8 cellular contexts compared by ENCODE assay signal in the genomic region with DNA sequence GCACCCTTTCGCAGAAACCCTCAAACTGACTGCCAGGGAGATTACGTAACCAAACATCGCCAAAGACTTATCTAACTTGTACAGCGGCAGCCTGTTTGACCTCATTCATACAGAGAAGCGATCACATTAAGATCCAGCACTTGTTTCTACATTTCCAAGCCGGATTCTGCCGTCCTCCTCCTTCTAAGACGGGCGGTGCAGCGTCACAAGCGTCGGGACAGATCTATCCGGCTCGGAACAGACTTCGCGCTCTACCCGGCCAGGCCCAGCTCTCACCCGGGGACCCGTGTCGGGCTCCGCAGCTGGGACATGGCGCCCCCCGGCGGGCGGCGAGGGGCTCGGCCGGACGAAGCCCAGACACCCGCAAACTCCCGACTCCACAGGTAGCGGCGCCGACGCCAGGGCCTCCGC. TPM values are rescaled to one million over a fixed set of nuclear protein-coding genes. Genes with fewer than 3 reads are reported as not detected.
DNase-seq lines count a peak whose midpoint lies in the region; ATAC-seq and TF ChIP-seq lines count a peak whose summit lies in the region.

No MANE protein-coding gene starts in this region.

- no peaks in the 10 kb centered on the region for H3K9me3 ChIP-seq in HUES48 (ENCODE audit: control insufficient read depth, insufficient read depth, low read length)
- H3K9me3 ChIP-seq in PC-9 (ENCODE audit: insufficient read depth, low read depth), result no peaks in the 10 kb centered on the region
- no peaks in the 10 kb centered on the region for H3K9me3 ChIP-seq in fibroblast of lung (ENCODE audit: control insufficient read depth, insufficient read depth, low read depth, low read length)
- H3K9me3 ChIP-seq in naive thymus-derived CD4-positive, alpha-beta T cell (ENCODE audit: control insufficient read depth in 2 of 3, low read length in 3 of 3), result no peaks in the 10 kb centered on the region

- H3F3A ChIP-seq in PC-9 (ENCODE audit: insufficient read depth, low read depth), result peaks cover 34% of the 10 kb centered on the region

- peaks cover 8% of the 10 kb centered on the region for H3K36me3 Mint-ChIP-seq in activated T-helper 1 cell treated with anti-CD3 and anti-CD28 coated beads, Interleukin-12 subunit alpha, Interleukin-12 subunit beta, Interleukin-2, Interleukin-4 antibody, amounts not matched to agents 30 ng/mL and 10 ng/mL and 1 ng/mL, durations not matched to agents 14 hours and 24 hours and 36 hours (ENCODE audit: low read depth)
- peaks cover 0 to 7% (median 1%) of the 10 kb centered on the region in 5 donors for H3K36me3 Mint-ChIP-seq in naive thymus-derived CD4-positive, alpha-beta T cell
- H3K36me3 Mint-ChIP-seq in stimulated activated memory B cell treated with anti-CD40 and anti-IgM and Interleukin-4, amounts not matched to agents 10 μg/mL and 1 μg/mL and 100 μg/mL, for 72 hours, result peaks cover 3% of the 10 kb centered on the region

- peak; percentile 90 for DNase-seq in DMS 273 treated with DMSO at 0.1 percent for 48 hours (lab: John Stamatoyannopoulos, UW)
- peak; percentile 76 to 94 for DNase-seq in PC-9
- DNase-seq in activated T-helper 1 cell treated with anti-CD3 and anti-CD28 coated beads, Interleukin-12 subunit alpha, Interleukin-12 subunit beta, Interleukin-2, Interleukin-4 antibody, amounts not matched to agents 30 ng/mL and 10 ng/mL and 1 ng/mL, durations not matched to agents 14 hours and 24 hours and 36 hours (ENCODE audit: low spot score), result peak; percentile 81
- DNase-seq in fibroblast of lung (ENCODE audit: low read depth in 2 of 2), result peak; percentile 83 to 88
- DNase-seq in naive thymus-derived CD4-positive, alpha-beta T cell, result peak in 8 of 9 donors; percentile 84 to 94 (median 91)

- TF ChIP-seq CTCF in PC-9 (conservative IDR thresholded peaks at IDR 0.05), result peak; percentile 96
- TF ChIP-seq CTCF in fibroblast of lung (conservative IDR thresholded peaks at IDR 0.05 in 1 of 2, IDR thresholded peaks at IDR 0.05 in 1 of 2; ENCODE audit: low read depth in 1 of 2, low read length in 2 of 2), result peak; percentile 59 to 68

- H2AFZ ChIP-seq in PC-9 (peak overlapping the region; percentile 79), fibroblast of lung (ENCODE audit: low read length) (peak overlapping the region; percentile 78)

- no peaks in the 10 kb centered on the region for H3K9me2 ChIP-seq in PC-9 (ENCODE audit: insufficient read depth)

- peak overlapping the region; percentile 91 for H3K4me3 ChIP-seq in HUES48 (ENCODE audit: low read depth, low read length)
- peak overlapping the region; percentile 69 for H3K4me3 ChIP-seq in PC-9
- H3K4me3 ChIP-seq in fibroblast of lung (replicated peaks in 1 of 4; ENCODE audit: control extremely low read depth in 1 of 4, insufficient read depth in 1 of 4, low read depth in 3 of 4, low read length in 4 of 4), result peak overlapping the region; percentile 70 to 89 (median 81)
- H3K4me3 ChIP-seq in naive thymus-derived CD4-positive, alpha-beta T cell (ENCODE audit: low read length), result peak overlapping the region; percentile 91

- intact Hi-C loops in PC-9 (cut with micrococcal nuclease; ENCODE audit: unreplicated experiment), result loop anchor here (5.0 to 10.0 kb wide), 2 partner anchors 100 to 173 kb away; a partner anchor contains a TSS
- intact Hi-C loops in activated T-helper 1 cell treated with anti-CD3 and anti-CD28 coated beads, Interleukin-12 subunit alpha, Interleukin-12 subunit beta, Interleukin-2, Interleukin-4 antibody, amounts not matched to agents 30 ng/mL and 10 ng/mL and 1 ng/mL, durations not matched to agents 14 hours and 24 hours and 36 hours (cut with micrococcal nuclease), result loop anchor here (1.0 to 5.0 kb wide), 7 partner anchors 68 to 647 kb away; a partner anchor contains a TSS
- intact Hi-C loops in naive thymus-derived CD4-positive, alpha-beta T cell (cut with micrococcal nuclease), result loop anchor here (1.0 to 5.0 kb wide), 15 partner anchors 96 to 805 kb away; a partner anchor contains a TSS

- peak overlapping the region; percentile 90 for H3K4me3 Mint-ChIP-seq in activated T-helper 1 cell treated with anti-CD3 and anti-CD28 coated beads, Interleukin-12 subunit alpha, Interleukin-12 subunit beta, Interleukin-2, Interleukin-4 antibody, amounts not matched to agents 30 ng/mL and 10 ng/mL and 1 ng/mL, durations not matched to agents 14 hours and 24 hours and 36 hours
- H3K4me3 Mint-ChIP-seq in naive thymus-derived CD4-positive, alpha-beta T cell, result peak overlapping the region; percentile 89 to 99 (median 94)
- peak overlapping the region; percentile 80 for H3K4me3 Mint-ChIP-seq in stimulated activated memory B cell treated with anti-CD40 and anti-IgM and Interleukin-4, amounts not matched to agents 10 μg/mL and 1 μg/mL and 100 μg/mL, for 72 hours

- H3K4me1 Mint-ChIP-seq in activated T-helper 1 cell treated with anti-CD3 and anti-CD28 coated beads, Interleukin-12 subunit alpha, Interleukin-12 subunit beta, Interleukin-2, Interleukin-4 antibody, amounts not matched to agents 30 ng/mL and 10 ng/mL and 1 ng/mL, durations not matched to agents 14 hours and 24 hours and 36 hours (ENCODE audit: low read depth), result peaks cover 54% of the 10 kb centered on the region
- peaks cover 21 to 58% (median 33%) of the 10 kb centered on the region in 7 donors for H3K4me1 Mint-ChIP-seq in naive thymus-derived CD4-positive, alpha-beta T cell
- H3K4me1 Mint-ChIP-seq in stimulated activated memory B cell treated with anti-CD40 and anti-IgM and Interleukin-4, amounts not matched to agents 10 μg/mL and 1 μg/mL and 100 μg/mL, for 72 hours, result peaks cover 34% of the 10 kb centered on the region

- H3K9ac ChIP-seq in HUES48 (ENCODE audit: low read depth, low read length) (peak overlapping the region; percentile 86), fibroblast of lung (ENCODE audit: insufficient read depth, low read length) (peak overlapping the region; percentile 80)

- H3K27ac ChIP-seq in HUES48 (ENCODE audit: low read depth, low read length) (peak overlapping the region; percentile 99), PC-9 (peak overlapping the region; percentile 51), fibroblast of lung (ENCODE audit: insufficient read depth, low read length) (peak overlapping the region; percentile 82)
- peak overlapping the region; percentile 96 for H3K27ac ChIP-seq in naive thymus-derived CD4-positive, alpha-beta T cell (ENCODE audit: low read depth, low read length)

- peaks cover 58% of the 10 kb centered on the region for H3K79me2 ChIP-seq in PC-9 (ENCODE audit: low read depth)
- H3K79me2 ChIP-seq in fibroblast of lung (ENCODE audit: control insufficient read depth, insufficient read depth, low read length), result peaks cover 49% of the 10 kb centered on the region

- no peaks in the 10 kb centered on the region for H3K9me3 Mint-ChIP-seq in activated T-helper 1 cell treated with anti-CD3 and anti-CD28 coated beads, Interleukin-12 subunit alpha, Interleukin-12 subunit beta, Interleukin-2, Interleukin-4 antibody, amounts not matched to agents 30 ng/mL and 10 ng/mL and 1 ng/mL, durations not matched to agents 14 hours and 24 hours and 36 hours
- peaks cover 0 to 2% (median 0%) of the 10 kb centered on the region in 11 donors for H3K9me3 Mint-ChIP-seq in naive thymus-derived CD4-positive, alpha-beta T cell
- no peaks in the 10 kb centered on the region for H3K9me3 Mint-ChIP-seq in stimulated activated memory B cell treated with anti-CD40 and anti-IgM and Interleukin-4, amounts not matched to agents 10 μg/mL and 1 μg/mL and 100 μg/mL, for 72 hours

- H3K36me3 ChIP-seq in HUES48 (ENCODE audit: control insufficient read depth, insufficient read depth, low read length) (peaks cover 2% of the 10 kb centered on the region), PC-9 (ENCODE audit: low read depth) (peaks cover 8% of the 10 kb centered on the region), fibroblast of lung (ENCODE audit: control insufficient read depth, insufficient read depth, low read length) (no peaks in the 10 kb centered on the region)
- no peaks in the 10 kb centered on the region for H3K36me3 ChIP-seq in naive thymus-derived CD4-positive, alpha-beta T cell (ENCODE audit: control insufficient read depth in 2 of 3, insufficient read depth in 3 of 3, low read length in 3 of 3)

- BruUV-seq in PC-9 (replicated peaks; lab: Mats Ljungman, UMichigan), result TSS peak; percentile 48

- H3K4me1 ChIP-seq in HUES48 (ENCODE audit: control insufficient read depth, insufficient read depth, low read length), result no peaks in the 10 kb centered on the region
- peaks cover 27% of the 10 kb centered on the region for H3K4me1 ChIP-seq in PC-9 (replicated peaks; ENCODE audit: insufficient read depth)
- H3K4me1 ChIP-seq in fibroblast of lung (ENCODE audit: control insufficient read depth, extremely low read depth, insufficient read depth, low read length), result peaks cover 3% of the 10 kb centered on the region
- peaks cover 0 to 11% of the 10 kb centered on the region in 2 donors for H3K4me1 ChIP-seq in naive thymus-derived CD4-positive, alpha-beta T cell (ENCODE audit: control insufficient read depth in 2 of 2, insufficient read depth in 2 of 2, low read length in 2 of 2)

- H3K27me3 ChIP-seq in HUES48 (ENCODE audit: control insufficient read depth, insufficient read depth, low read length) (no peaks in the 10 kb centered on the region), PC-9 (ENCODE audit: insufficient read depth, low read depth) (no peaks in the 10 kb centered on the region), fibroblast of lung (ENCODE audit: control insufficient read depth, insufficient read depth, low read length) (no peaks in the 10 kb centered on the region)
- H3K27me3 ChIP-seq in naive thymus-derived CD4-positive, alpha-beta T cell (ENCODE audit: control insufficient read depth in 2 of 2, insufficient read depth in 2 of 2, low read length in 2 of 2), result no peaks in the 10 kb centered on the region

- ATAC-seq in GM21515 (IDR thresholded peaks at IDR 0.05; ENCODE audit: unreplicated experiment), result peak; percentile 66
- peak; percentile 68 for ATAC-seq in naive thymus-derived CD4-positive, alpha-beta T cell
- ATAC-seq in stimulated activated memory B cell treated with anti-CD40 and anti-IgM and Interleukin-4, amounts not matched to agents 10 μg/mL and 1 μg/mL and 100 μg/mL, for 72 hours, result peak; percentile 88

- H3K27ac Mint-ChIP-seq in activated T-helper 1 cell treated with anti-CD3 and anti-CD28 coated beads, Interleukin-12 subunit alpha, Interleukin-12 subunit beta, Interleukin-2, Interleukin-4 antibody, amounts not matched to agents 30 ng/mL and 10 ng/mL and 1 ng/mL, durations not matched to agents 14 hours and 24 hours and 36 hours, result peak overlapping the region; percentile 98
- peak overlapping the region; percentile 95 to 100 (median 98) for H3K27ac Mint-ChIP-seq in naive thymus-derived CD4-positive, alpha-beta T cell
- H3K27ac Mint-ChIP-seq in stimulated activated memory B cell treated with anti-CD40 and anti-IgM and Interleukin-4, amounts not matched to agents 10 μg/mL and 1 μg/mL and 100 μg/mL, for 72 hours, result peak overlapping the region; percentile 86

- POLR2A ChIA-PET in PC-9 (lab: Charles Lee; ENCODE audit: unreplicated experiment), result interaction anchor here (0.6 to 0.9 kb wide), 9 partner anchors 34 to 358 kb away, joined by 3 to 14 read pairs (median 4); a partner anchor contains a TSS
- POLR2A ChIA-PET in naive thymus-derived CD4-positive, alpha-beta T cell (lab: Charles Lee), result interaction anchor here (0.5 to 5.7 kb wide), 24 partner anchors 10 to 732 kb away, joined by 3 to 60 read pairs (median 7); a partner anchor contains a TSS

- H4K20me1 ChIP-seq in PC-9 (ENCODE audit: insufficient read depth) (peaks cover 38% of the 10 kb centered on the region), fibroblast of lung (ENCODE audit: control insufficient read depth, extremely low read depth, insufficient read depth, low read length) (no peaks in the 10 kb centered on the region)

- CTCF ChIA-PET in PC-9 (lab: Charles Lee), result interaction anchor here (1.2 kb wide), 1 partner anchor 274 kb away, joined by 4 read pairs; a partner anchor contains a TSS
- CTCF ChIA-PET in naive thymus-derived CD4-positive, alpha-beta T cell (lab: Charles Lee), result interaction anchor here (1.0 to 2.2 kb wide), 5 partner anchors 10 to 282 kb away, joined by 3 to 8 read pairs (median 4); no protein-coding TSS in a partner anchor

- no peaks in the 10 kb centered on the region for H3K27me3 Mint-ChIP-seq in activated T-helper 1 cell treated with anti-CD3 and anti-CD28 coated beads, Interleukin-12 subunit alpha, Interleukin-12 subunit beta, Interleukin-2, Interleukin-4 antibody, amounts not matched to agents 30 ng/mL and 10 ng/mL and 1 ng/mL, durations not matched to agents 14 hours and 24 hours and 36 hours (ENCODE audit: insufficient read depth)
- H3K27me3 Mint-ChIP-seq in naive thymus-derived CD4-positive, alpha-beta T cell, result peaks cover 0 to 2% (median 0%) of the 10 kb centered on the region in 5 donors
- no peaks in the 10 kb centered on the region for H3K27me3 Mint-ChIP-seq in stimulated activated memory B cell treated with anti-CD40 and anti-IgM and Interleukin-4, amounts not matched to agents 10 μg/mL and 1 μg/mL and 100 μg/mL, for 72 hours

- peak overlapping the region; percentile 96 for H3K4me2 ChIP-seq in PC-9
- H3K4me2 ChIP-seq in fibroblast of lung (ENCODE audit: extremely low read depth, insufficient read depth, low read length), result peak overlapping the region; percentile 96

RNA-seq across cellular contexts. Expression of a gene that starts 0.4 kb away (rescaled TPM):
- total RNA-seq in PC-9 (2021), result 334 and 354 TPM in 2 replicates
- total RNA-seq in activated T-helper 1 cell treated with anti-CD3 and anti-CD28 coated beads, Interleukin-12 subunit alpha, Interleukin-12 subunit beta, Interleukin-2, Interleukin-4 antibody, amounts not matched to agents 30 ng/mL and 10 ng/mL and 1 ng/mL, durations not matched to agents 14 hours and 24 hours and 36 hours, result 187 and 190 TPM in 2 replicates
- 121 and 230 TPM in 2 replicates for total RNA-seq in fibroblast of lung
- polyA plus RNA-seq in fibroblast of lung, result 170 and 232 TPM in 2 replicates
- 155 and 226 TPM in 2 replicates for polyA plus RNA-seq in fibroblast of lung (2012)
- 62.1 and 78.1 TPM in 2 replicates for polyA minus RNA-seq in fibroblast of lung (ENCODE audit: low replicate concordance)
- total RNA-seq in naive thymus-derived CD4-positive, alpha-beta T cell, result 100 to 1,000 TPM; 141 to 284 (median 143) TPM
- polyA plus RNA-seq in naive thymus-derived CD4-positive, alpha-beta T cell, result 100 to 1,000 TPM; 202 to 252 TPM

RNA-seq across cellular contexts. Expression of a gene that starts 37.8 kb away (rescaled TPM):
- total RNA-seq in PC-9 (2021) (33.1 and 38.2 TPM in 2 replicates), fibroblast of lung (15.2 TPM in 2 replicates)
- 42.1 and 42.6 TPM in 2 replicates for total RNA-seq in activated T-helper 1 cell treated with anti-CD3 and anti-CD28 coated beads, Interleukin-12 subunit alpha, Interleukin-12 subunit beta, Interleukin-2, Interleukin-4 antibody, amounts not matched to agents 30 ng/mL and 10 ng/mL and 1 ng/mL, durations not matched to agents 14 hours and 24 hours and 36 hours
- polyA plus RNA-seq in fibroblast of lung, result 11.0 and 11.1 TPM in 2 replicates
- polyA plus RNA-seq in fibroblast of lung (2012), result 15.0 and 16.8 TPM in 2 replicates
- polyA minus RNA-seq in fibroblast of lung (ENCODE audit: low replicate concordance), result 4.1 and 4.7 TPM in 2 replicates
- total RNA-seq in naive thymus-derived CD4-positive, alpha-beta T cell, result 10 to 100 TPM; 16.5 to 30.5 (median 23.3) TPM
- polyA plus RNA-seq in naive thymus-derived CD4-positive, alpha-beta T cell, result 1 to 10 TPM; 1.7 to 2.8 TPM

RNA-seq across cellular contexts. Expression of a gene that starts 51.0 kb away (rescaled TPM):
- total RNA-seq in PC-9 (2021) (2,776 and 3,599 TPM in 2 replicates), fibroblast of lung (940 and 1,161 TPM in 2 replicates)
- 2,141 and 2,153 TPM in 2 replicates for total RNA-seq in activated T-helper 1 cell treated with anti-CD3 and anti-CD28 coated beads, Interleukin-12 subunit alpha, Interleukin-12 subunit beta, Interleukin-2, Interleukin-4 antibody, amounts not matched to agents 30 ng/mL and 10 ng/mL and 1 ng/mL, durations not matched to agents 14 hours and 24 hours and 36 hours
- 7,057 and 8,825 TPM in 2 replicates for polyA plus RNA-seq in fibroblast of lung
- 2,753 and 3,748 TPM in 2 replicates for polyA plus RNA-seq in fibroblast of lung (2012)
- 787 and 804 TPM in 2 replicates for polyA minus RNA-seq in fibroblast of lung (ENCODE audit: low replicate concordance)
- 1,000 to 10,000 TPM in 1 of 5 experiments, 100 to 1,000 TPM in 4; 535 to 1,748 (median 620) TPM for total RNA-seq in naive thymus-derived CD4-positive, alpha-beta T cell
- 1,000 to 10,000 TPM; 3,113 to 3,303 TPM for polyA plus RNA-seq in naive thymus-derived CD4-positive, alpha-beta T cell

Comparison
In these comparisons a context has a peak if more than half of its experiments do, and no peak if none do; other contexts are left out.
1. Peak in every context shown above with its lines: DNase-seq, ATAC-seq, H3K4me3 ChIP-seq and H3K27ac ChIP-seq.